9 cellular contexts compared by ENCODE assay signal in the genomic region with DNA sequence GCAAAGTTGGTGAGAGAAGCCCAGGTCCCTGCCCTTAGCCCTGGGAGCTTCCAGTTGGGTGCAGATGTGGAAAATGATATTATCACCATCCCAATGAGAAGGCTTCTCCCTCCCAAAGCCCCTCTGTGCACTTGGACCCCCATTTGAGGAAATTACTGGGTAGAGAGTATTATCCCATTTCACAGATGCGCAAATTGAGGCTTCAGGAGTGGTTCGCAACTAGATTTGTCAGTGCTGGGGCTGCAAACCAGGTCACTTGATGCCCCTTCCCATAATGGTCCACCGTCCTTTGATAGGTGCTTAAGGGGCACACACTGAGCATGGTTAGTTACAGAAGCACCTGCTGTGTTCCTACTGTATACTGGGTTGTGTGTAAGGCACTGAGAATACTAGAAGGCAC. TPM values are rescaled to one million over a fixed set of nuclear protein-coding genes. Genes with fewer than 3 reads are reported as not detected.
"Had no signal": no experiment of that assay in that cellular context is flagged by ENCODE, and none has a peak within 500 bp of the region (broad histone marks: within the 10 kb centered on the region; RNA-seq: fewer than 3 reads in every experiment).

No MANE protein-coding gene starts in this region.

- H3K4me3 ChIP-seq: GM23338 had no signal

- H2AFZ ChIP-seq: GM23338 had no signal

- DNase-seq: H9, HCEC 1CT, IMR-90, KBM-7 had no signal

- H3K4me2 ChIP-seq: GM23338 had no signal

- H3K27ac ChIP-seq: HL-60 had no signal

- ATAC-seq: GM23338 had no signal

- FAIRE-seq: H1, H54 had no signal

RNA-seq across cellular contexts. Expression of gene FOXN1, which starts 14.3 kb away (rescaled TPM):
- total RNA-seq: GM23338, H1, H9, HT1080, IMR-90 had no signal
- polyA plus RNA-seq: GM23338, H1, IMR-90 had no signal

RNA-seq across cellular contexts. Expression of gene SLC13A2, which starts 18.4 kb away (rescaled TPM):
- total RNA-seq: GM23338, H1, H9, HT1080, IMR-90 had no signal
- polyA plus RNA-seq: GM23338, H1, IMR-90 had no signal
